ENCODE assay signal across 1 cellular context in genomic region chr19:2330255-2330631, GRCh38.
TF ChIP-seq lines count a peak whose summit lies in the region.

No MANE protein-coding gene starts in this region.

TF ChIP-seq in A549, 52 proteins besides CTCF, POLR2A, EP300 and RAD21:
- no peak for TF ChIP-seq RFX5 (IDR thresholded peaks at IDR 0.05)
- TF ChIP-seq EHMT2 (IDR thresholded peaks at IDR 0.05; ENCODE audit: low read depth): no peak
- TF ChIP-seq PHF8 (IDR thresholded peaks at IDR 0.05; ENCODE audit: borderline replicate concordance, low read depth): no peak
- no peak for TF ChIP-seq E2F6 (IDR thresholded peaks at IDR 0.05; ENCODE audit: borderline replicate concordance, low read depth)
- no peak for TF ChIP-seq BHLHE40 (IDR thresholded peaks at IDR 0.05; ENCODE audit: low read depth, low read length)
- no peak for TF ChIP-seq CBX2 (IDR thresholded peaks at IDR 0.05; ENCODE audit: borderline replicate concordance, low read depth)
- TF ChIP-seq ZC3H11A (IDR thresholded peaks at IDR 0.05): no peak
- no peak for TF ChIP-seq MAFK (IDR thresholded peaks at IDR 0.05; ENCODE audit: partially characterized antibody)
- TF ChIP-seq CBX8 (IDR thresholded peaks at IDR 0.05): no peak
- TF ChIP-seq JUN (IDR thresholded peaks at IDR 0.05): no peak
- no peak for TF ChIP-seq REST (IDR thresholded peaks at IDR 0.05)
- TF ChIP-seq NR3C1 (IDR thresholded peaks at IDR 0.05): no peak
- no peak for TF ChIP-seq HOXB5 (CRISPR knock-in tag; IDR thresholded peaks at IDR 0.05)
- no peak for TF ChIP-seq HDAC2 (IDR thresholded peaks at IDR 0.05)
- no peak for TF ChIP-seq SREBF2 (IDR thresholded peaks at IDR 0.05)
- TF ChIP-seq JUNB (IDR thresholded peaks at IDR 0.05): no peak
- no peak for TF ChIP-seq NPAS2 (CRISPR knock-in tag; IDR thresholded peaks at IDR 0.05; ENCODE audit: borderline replicate concordance)
